Comparison of ENCODE assay signal across 8 cellular contexts in genomic region chr2:216666461-216667233, GRCh38. TPM values are rescaled to one million over a fixed set of nuclear protein-coding genes. Genes with fewer than 3 reads are reported as not detected.
DNase-seq lines count a peak whose midpoint lies in the region; ATAC-seq and TF ChIP-seq lines count a peak whose summit lies in the region.

No MANE protein-coding gene starts in this region.

- TF ChIP-seq CTCF in AG09309 (IDR thresholded peaks at IDR 0.05; ENCODE audit: control insufficient read depth, insufficient read depth, low read depth, low read length, missing control alignments) (peak; percentile 98), lower leg skin (IDR thresholded peaks at IDR 0.05) (peak in 2 of 3 donors; percentile 33 to 75)

- DNase-seq in AG09309 (ENCODE audit: low read depth), result no peak
- peak; percentile 56 to 89 for DNase-seq in NCI-H524 (lab: John Stamatoyannopoulos, UW)
- DNase-seq in activated CD4-positive, alpha-beta T cell treated with anti-CD3 and anti-CD28 coated beads, Interleukin-2, amount 50 U/mL, for 1 hour, result peak; percentile 57
- DNase-seq in dermis microvascular lymphatic vessel endothelial cell (ENCODE audit: low read depth in 2 of 2), result peak; percentile 30 to 62
- peak; percentile 78 to 94 for DNase-seq in lower leg skin (ENCODE audit: low spot score in 2 of 2)
- DNase-seq in stimulated activated CD8-positive, alpha-beta memory T cell treated with anti-CD3 and anti-CD28 coated beads, Interleukin-15, amount 100 ng/mL, for 24 hours (ENCODE audit: low read depth), result peak; percentile 25

- H3K4me3 ChIP-seq in AG09309 (ENCODE audit: control insufficient read depth, low read depth, low read length) (no peak overlapping the region), lower leg skin (ENCODE audit: low read depth, poor library complexity, severe bottlenecking) (no peak overlapping the region)

- intact Hi-C loops in lower leg skin (cut with DNase I; ENCODE audit: low total_unique reads), result loop anchor here (2.0 kb wide), 1 partner anchor 150 kb away; no protein-coding TSS in a partner anchor

- TF ChIP-seq POLR2A in lower leg skin (IDR thresholded peaks at IDR 0.05), result no peak

- WGBS in lower leg skin, 2 donors, result 10 to 12% methylated on average over 9 of the region's 9 CpGs

- ATAC-seq in GM18870 (IDR thresholded peaks at IDR 0.05; ENCODE audit: unreplicated experiment) (peak; percentile 61), HG03378 (IDR thresholded peaks at IDR 0.05; ENCODE audit: unreplicated experiment) (peak; percentile 62)

RNA-seq across cellular contexts. Expression of gene IGFBP5, which starts 28.7 kb away (rescaled TPM):
- total RNA-seq in dermis microvascular lymphatic vessel endothelial cell (0.25 and 0.64 TPM in 2 replicates), lower leg skin (100 to 1,000 TPM in 3 of 4 donors, 10 to 100 TPM in 1; 27.7 to 460 (median 134) TPM)

RNA-seq across cellular contexts. Expression of gene IGFBP2, which starts 33.4 kb away (rescaled TPM):
- 53.0 and 54.5 TPM in 2 replicates for total RNA-seq in dermis microvascular lymphatic vessel endothelial cell
- 10 to 100 TPM in 3 of 4 donors, 1 to 10 TPM in 1; 8.7 to 69.5 (median 28.2) TPM for total RNA-seq in lower leg skin

Comparison
In these comparisons a context has a peak if more than half of its experiments do, and no peak if none do; other contexts are left out.
1. RNA of gene IGFBP5, which starts 28.7 kb away (total RNA-seq): 27.7 to 460 TPM in lower leg skin; 0.25 to 0.64 TPM in dermis microvascular lymphatic vessel endothelial cell; every median in the first group is over 10 times any median in the second.